1 cellular context compared by ENCODE assay signal in the genomic region with DNA sequence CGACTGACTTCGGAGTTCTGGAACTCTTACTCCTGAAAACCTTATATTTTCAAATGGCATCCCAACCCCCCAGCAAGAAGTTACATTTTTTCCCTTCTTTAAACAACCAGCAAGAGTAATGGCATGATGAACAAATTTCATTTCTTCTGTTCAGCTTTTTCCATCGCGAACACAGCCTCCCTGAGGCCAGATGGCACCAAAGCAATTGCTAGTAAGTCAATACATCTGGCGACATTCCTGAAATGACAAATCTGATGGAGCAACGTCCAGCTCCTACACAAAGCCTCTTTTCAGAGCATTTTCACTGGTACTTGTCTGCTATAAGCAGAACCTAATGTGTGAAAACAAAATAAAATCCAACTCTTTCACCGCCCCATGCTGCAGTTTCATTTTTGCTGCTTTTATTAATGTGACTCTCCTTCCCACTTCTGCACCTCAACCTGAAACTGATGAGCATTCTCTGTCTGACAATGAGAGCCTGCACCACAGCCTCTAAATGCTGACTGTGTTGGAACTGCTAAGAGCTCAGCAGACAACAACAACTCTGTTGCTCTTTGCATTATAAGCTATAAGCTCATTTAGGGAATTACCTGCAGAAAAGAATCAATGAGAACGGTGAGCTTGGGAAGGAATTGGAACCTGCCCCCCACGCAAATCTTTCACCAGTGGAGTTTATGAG.
TF ChIP-seq lines count a peak whose summit lies in the region.

No MANE protein-coding gene starts in this region.

TF ChIP-seq in GM23338, 12 proteins besides CTCF, POLR2A, EP300 and RAD21 (continued from another document):
- TF ChIP-seq ZNF462 (CRISPR knock-in tag; IDR thresholded peaks at IDR 0.05), result no peak
- TF ChIP-seq ETS1 (IDR thresholded peaks at IDR 0.05), result no peak
- TF ChIP-seq EZH2phosphoT487 (IDR thresholded peaks at IDR 0.05; ENCODE audit: unreplicated experiment), result no peak
- TF ChIP-seq EZH2 (IDR thresholded peaks at IDR 0.05; ENCODE audit: low read depth, unreplicated experiment), result no peak
- no peak for TF ChIP-seq NANOG (IDR thresholded peaks at IDR 0.05; ENCODE audit: borderline replicate concordance)
